In genomic region chr4:80264352-80264647, GRCh38 we compare ENCODE assay signal across 1 cellular context.
TF ChIP-seq lines count a peak whose summit lies in the region.

No MANE protein-coding gene starts in this region.

TF ChIP-seq in WTC11, 78 proteins besides CTCF, POLR2A, EP300 and RAD21 (continued from another document):
- TF ChIP-seq AR (CRISPR knock-in tag; IDR thresholded peaks at IDR 0.05) (no peak), PREB (CRISPR knock-in tag; IDR thresholded peaks at IDR 0.05; ENCODE audit: borderline replicate concordance) (no peak), ZNF121 (CRISPR knock-in tag; IDR thresholded peaks at IDR 0.05) (no peak), ATF6 (CRISPR knock-in tag; IDR thresholded peaks at IDR 0.05) (no peak), ZNF317 (CRISPR knock-in tag; IDR thresholded peaks at IDR 0.05; ENCODE audit: borderline replicate concordance, low read depth) (no peak), ZNF232 (CRISPR knock-in tag; IDR thresholded peaks at IDR 0.05) (no peak), ZBTB43 (CRISPR knock-in tag; IDR thresholded peaks at IDR 0.05) (no peak), CBFB (CRISPR knock-in tag; IDR thresholded peaks at IDR 0.05; ENCODE audit: low read depth) (no peak), ATF3 (CRISPR knock-in tag; conservative IDR thresholded peaks at IDR 0.05) (no peak), ZSCAN18 (CRISPR knock-in tag; IDR thresholded peaks at IDR 0.05) (no peak), HMGA2 (CRISPR knock-in tag; IDR thresholded peaks at IDR 0.05) (no peak), ELF4 (CRISPR knock-in tag; IDR thresholded peaks at IDR 0.05; ENCODE audit: low read depth) (no peak), ZNF512 (CRISPR knock-in tag; IDR thresholded peaks at IDR 0.05; ENCODE audit: borderline replicate concordance) (no peak), PRDM15 (CRISPR knock-in tag; IDR thresholded peaks at IDR 0.05) (no peak)
